ENCODE assay signal across 27 cellular contexts in genomic region chr7:111622084-111622483, GRCh38.
"Had no signal": no experiment of that assay in that cellular context is flagged by ENCODE, and none has a peak within 500 bp of the region (broad histone marks: within the 10 kb centered on the region; RNA-seq: fewer than 3 reads in every experiment).

No MANE protein-coding gene starts in this region.

- H3K4me1 ChIP-seq: esophagus squamous epithelium, gastrocnemius medialis, heart right ventricle, left lung, lower lobe of right lung had no signal

- FAIRE-seq: colon, endometrium, islet of Langerhans, keratinocyte had no signal

- H3K4me1 Mint-ChIP-seq: endodermal cell had no signal

- H3K27ac Mint-ChIP-seq: dendritic cell treated with granulocyte-macrophage colony-stimulating factor and Interleukin-4, amounts not matched to agents 40 ng/mL and 50 ng/mL, for 4 days; effector memory CD8-positive, alpha-beta T cell; endodermal cell; mesothelial cell of epicardium had no signal

- H3K36me3 Mint-ChIP-seq: mesothelial cell of epicardium had no signal

- H3K27me3 ChIP-seq: esophagus squamous epithelium, gastrocnemius medialis, heart right ventricle, left lung had no signal

- H3K4me3 Mint-ChIP-seq: dendritic cell treated with granulocyte-macrophage colony-stimulating factor and Interleukin-4, amounts not matched to agents 40 ng/mL and 50 ng/mL, for 4 days; effector memory CD8-positive, alpha-beta T cell; endodermal cell; mesothelial cell of epicardium had no signal

- H3K9me3 ChIP-seq: esophagus squamous epithelium, gastrocnemius medialis, left lung, lower lobe of right lung, mucosa of descending colon had no signal

- H3K27ac ChIP-seq: epithelial cell of prostate, esophagus squamous epithelium, gastrocnemius medialis, heart right ventricle, left lung, lower lobe of right lung had no signal

- H3K27me3 Mint-ChIP-seq: dendritic cell treated with granulocyte-macrophage colony-stimulating factor and Interleukin-4, amounts not matched to agents 40 ng/mL and 50 ng/mL, for 4 days had no signal

- H3K9me3 Mint-ChIP-seq: dendritic cell treated with granulocyte-macrophage colony-stimulating factor and Interleukin-4, amounts not matched to agents 40 ng/mL and 50 ng/mL, for 4 days; effector memory CD8-positive, alpha-beta T cell; endodermal cell had no signal

- ATAC-seq: effector memory CD8-positive, alpha-beta T cell; esophagus mucosa; gastrocnemius medialis; heart right ventricle; left cardiac atrium; left lung; left ventricle myocardium superior; lower lobe of right lung; mucosa of descending colon had no signal

- H3K36me3 ChIP-seq: esophagus squamous epithelium, gastrocnemius medialis, heart right ventricle, left lung, lower lobe of right lung had no signal

- DNase-seq: cortex of kidney; effector CD8-positive, alpha-beta T cell; effector memory CD8-positive, alpha-beta T cell; endodermal cell; erythroblast; esophagus squamous epithelium; foreskin fibroblast; foreskin melanocyte; gastrocnemius medialis; glutamatergic neuron; head of caudate nucleus; heart right ventricle; hippocampal formation; left cardiac atrium; left lung; left ventricle myocardium superior; lower lobe of right lung; mesenchymal stem cell; mucosa of descending colon had no signal

- H3K4me3 ChIP-seq: esophagus squamous epithelium, gastrocnemius medialis, heart right ventricle, left lung, lower lobe of right lung, mucosa of descending colon had no signal
